In the genomic region with DNA sequence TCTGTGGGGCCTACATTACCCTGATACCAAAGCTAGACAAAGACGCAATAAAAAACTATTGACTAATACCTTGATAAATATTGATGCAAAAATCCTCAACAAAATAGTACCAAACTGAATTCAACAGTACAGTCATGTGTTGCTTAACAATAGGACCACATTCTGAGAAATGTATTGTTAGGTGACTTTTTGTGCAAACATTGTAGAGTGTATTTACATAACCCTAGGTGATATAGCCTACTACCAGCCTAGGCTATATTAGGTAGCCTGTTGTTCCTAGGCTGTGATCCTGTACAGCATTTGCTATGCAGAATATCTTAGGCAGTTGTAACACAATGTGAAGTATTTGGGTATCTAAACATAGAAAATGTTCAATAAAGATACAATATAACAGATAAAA, we compare ENCODE assay signal across 23 cellular contexts. TPM values are rescaled to one million over a fixed set of nuclear protein-coding genes. Genes with fewer than 3 reads are reported as not detected.
DNase-seq lines count a peak whose midpoint lies in the region; ATAC-seq, FAIRE-seq and TF ChIP-seq lines count a peak whose summit lies in the region.
"Had no signal": no experiment of that assay in that cellular context is flagged by ENCODE, and none has a peak within 500 bp of the region (broad histone marks: within the 10 kb centered on the region; RNA-seq: fewer than 3 reads in every experiment).

No MANE protein-coding gene starts in this region.

- POLR2A ChIA-PET in K562 (lab: Yijun Ruan, JAX) = no interaction called here

- in situ Hi-C loops in K562 (cut with MboI) = no loop called here
- in situ Hi-C loops in KBM-7 (cut with MboI; ENCODE audit: low pct_unique_long_range_greater_than_20kb, low sequenced_read_pairs) = no loop called here

- peaks cover 18% of the 10 kb centered on the region for H3K9me3 Mint-ChIP-seq in progenitor cell of endocrine pancreas (ENCODE audit: low read depth)

- 93% methylated on average over 1 of the region's 1 CpG for WGBS in K562 (ENCODE audit: insufficient coverage, low coverage, missing lambda C conversion rate)

- H3K27me3 Mint-ChIP-seq in progenitor cell of endocrine pancreas = no peaks in the 10 kb centered on the region
- H3K27me3 Mint-ChIP-seq: T-helper 17 cell had no signal

- TF ChIP-seq RAD21 in K562 (CRISPR knock-in tag; conservative IDR thresholded peaks at IDR 0.05 in 1 of 2, IDR thresholded peaks at IDR 0.05 in 1 of 2) = no peak

- DNase-seq in DMS53 (lab: John Stamatoyannopoulos, UW) (peak; percentile 71), HuH-7.5 (ENCODE audit: low spot score) (peak; percentile 5), K562 (ENCODE audit: extremely low read depth in 1 of 4, low spot score in 3 of 4) (no peak), progenitor cell of endocrine pancreas (ENCODE audit: low spot score, unreplicated experiment) (no peak), H54 (ENCODE audit: insufficient read length, low spot score) (no peak), KBM-7 (no peak), DMS 273 (lab: John Stamatoyannopoulos, UW; ENCODE audit: unreplicated experiment) (no peak)
- DNase-seq: EL, GDM1, GOT3, HCEC 1CT, NCI-H1105 treated with DMSO at 0.1 percent for 48 hours, NCI-H146, NCI-H1930, NCI-H2107, NCI-H748 treated with DMSO at 0.1 percent for 48 hours, PC-9, SHP77, T-helper 17 cell had no signal

- TF ChIP-seq POLR2A in K562 (conservative IDR thresholded peaks at IDR 0.05) (no peak), H54 (IDR thresholded peaks at IDR 0.05; ENCODE audit: low read depth, low read length) (no peak)

- 0 out of 5 replicates have a peak, but pooled peaks cover 0 to 5% of the 10 kb centered on the region in 2 experiments for H3K4me1 ChIP-seq in K562 (replicated peaks in 1 of 2; ENCODE audit: control insufficient read depth in 2 of 2, insufficient read depth in 2 of 2, low read length in 2 of 2)

- H3K4me2 ChIP-seq in K562 (ENCODE audit: insufficient read depth, low read length) = no peak overlapping the region
- H3K4me2 ChIP-seq: PC-9 had no signal

- no peak overlapping the region for H3K4me3 Mint-ChIP-seq in progenitor cell of endocrine pancreas (ENCODE audit: low read depth)
- H3K4me3 Mint-ChIP-seq: CD14-positive monocyte, T-helper 17 cell had no signal

- H3K9me3 ChIP-seq in K562 (replicated peaks; ENCODE audit: control insufficient read depth, insufficient read depth, low read depth, low read length) = 0 out of 2 replicates have a peak, but pooled peaks cover 4% of the 10 kb centered on the region

- H3K36me3 Mint-ChIP-seq in progenitor cell of endocrine pancreas (ENCODE audit: insufficient read depth) = peaks cover 46% of the 10 kb centered on the region

- CTCF ChIA-PET in K562 (lab: Yijun Ruan, JAX; ENCODE audit: low intra/inter-chr PET ratio) = no interaction called here

- no peaks in the 10 kb centered on the region for H4K20me1 ChIP-seq in K562 (replicated peaks; ENCODE audit: control insufficient read depth, insufficient read depth, low read length)

- H3K4me1 Mint-ChIP-seq in progenitor cell of endocrine pancreas (ENCODE audit: low read depth) = peaks cover 7% of the 10 kb centered on the region
- H3K4me1 Mint-ChIP-seq: CD14-positive monocyte, T-helper 17 cell had no signal

- H3K36me3 ChIP-seq in K562 (ENCODE audit: control insufficient read depth, insufficient read depth, low read length) = peaks cover 30% of the 10 kb centered on the region; the same call in 1 of the 3 replicates

- H3K27ac ChIP-seq in K562 (ENCODE audit: extremely low read depth, low read depth, low read length) = no peak overlapping the region
- H3K27ac ChIP-seq: PC-9, RWPE1 had no signal

- intact Hi-C loops in K562 (cut with micrococcal nuclease) = no loop called here

- ATAC-seq in K562 = peak; percentile 47
- ATAC-seq: GM12878, SK-N-SH treated with all-trans-retinoic acid at 6 μM for 48 hours, T-helper 17 cell had no signal

- no peak overlapping the region for H2AFZ ChIP-seq in K562 (ENCODE audit: low read depth, low read length)
- H2AFZ ChIP-seq: PC-9 had no signal

- no peak for TF ChIP-seq EP300 in K562 (IDR thresholded peaks at IDR 0.05; ENCODE audit: low read length)

- peak; percentile 62 for FAIRE-seq in K562 (lab: Jason Lieb, UNC)
- no peak for FAIRE-seq in H54 (lab: Jason Lieb, UNC)
- FAIRE-seq: GM12878 had no signal

- H3K79me2 ChIP-seq in K562 (ENCODE audit: control insufficient read depth, insufficient read depth, low read length) = no peaks in the 10 kb centered on the region

- no TSS peak for BruUV-seq in K562 (replicated peaks; lab: Mats Ljungman, UMichigan)

- H3K27ac Mint-ChIP-seq in progenitor cell of endocrine pancreas = peak overlapping the region; percentile 39
- H3K27ac Mint-ChIP-seq: CD14-positive monocyte, T-helper 17 cell had no signal

- no peaks in the 10 kb centered on the region for H3K27me3 ChIP-seq in K562 (ENCODE audit: control insufficient read depth in 2 of 2, insufficient read depth in 2 of 2, low read length in 2 of 2)

- H3K4me3 ChIP-seq in K562 = no peak overlapping the region
- H3K4me3 ChIP-seq: GM12878, PC-9 had no signal

- H3K9ac ChIP-seq in K562 (ENCODE audit: insufficient read depth in 1 of 2, low read depth in 2 of 2, low read length in 2 of 2) = no peak overlapping the region

- no peaks in the 10 kb centered on the region for H3K9me1 ChIP-seq in K562 (ENCODE audit: control insufficient read depth, insufficient read depth, low read length)

- TF ChIP-seq CTCF in K562 (IDR thresholded peaks at IDR 0.05 in 2 of 3, conservative IDR thresholded peaks at IDR 0.05 in 1 of 3; ENCODE audit: insufficient read depth in 2 of 3, low read depth in 1 of 3, low read length in 3 of 3) = no peak
- TF ChIP-seq CTCF in progenitor cell of endocrine pancreas (IDR thresholded peaks at IDR 0.05; ENCODE audit: unreplicated experiment) = no peak

TF ChIP-seq in K562, 482 proteins besides CTCF, POLR2A, EP300 and RAD21:
- TF ChIP-seq CEBPG (CRISPR knock-in tag; IDR thresholded peaks at IDR 0.05) = no peak
- 0 out of 4 replicates have a peak, but pooled peaks of 1 of the 2 experiments have one; percentile 32 for TF ChIP-seq CEBPG (tag; conservative IDR thresholded peaks at IDR 0.05 in 1 of 2, IDR thresholded peaks at IDR 0.05 in 1 of 2)
- no peak for TF ChIP-seq KDM1A (IDR thresholded peaks at IDR 0.05)
TF ChIP-seq in K562: peak in this region for 1.

RNA-seq across cellular contexts. Expression of gene CCDC138, which starts 36.7 kb away (rescaled TPM):
- 9.8 and 66.1 TPM in 2 replicates for total RNA-seq in K562 (2011; cell fraction: chromatin; rRNA removed; ENCODE audit: low replicate concordance)
- 7.7 and 11.2 TPM in 2 replicates for total RNA-seq in K562 (2011; cell fraction: nucleolus; rRNA removed)
- 16.6 and 17.8 TPM in 2 replicates for total RNA-seq in K562 (2011; cell fraction: nucleoplasm; rRNA removed)
- total RNA-seq in K562 (2014; rRNA removed) (18.1 and 18.9 TPM in 2 replicates), K562 (2014; rRNA removed; fragmentation: Illumina TruSeq; extraction: Trizol) (36.6 and 40.0 TPM in 2 replicates), K562 (2015; rRNA removed; fragmentation: Illumina TruSeq; extraction: Trizol) (35.1 and 35.3 TPM in 2 replicates), K562 (2021) (20.1 and 28.4 TPM in 2 replicates), progenitor cell of endocrine pancreas (25.0 and 27.3 TPM in 2 replicates)
- polyA plus RNA-seq in K562 (2011; rRNA removed) (12.1 and 18.6 TPM in 2 replicates), K562 (2014; fragmentation: Illumina TruSeq; extraction: Trizol) (21.9 and 26.7 TPM in 2 replicates), K562 (2014; fragmentation: Nextera tagmentation; extraction: Ambion mirVana) (10 to 100 TPM; 36.8 to 44.6 TPM), K562 (2014; rRNA removed) (17.5 and 18.5 TPM in 2 replicates)
- polyA plus RNA-seq in K562 (2011; cell fraction: cytosol; rRNA removed) = 2.7 and 4.6 TPM in 2 replicates
- 6.4 and 7.4 TPM in 2 replicates for polyA plus RNA-seq in K562 (2011; cell fraction: nucleus; rRNA removed)
- polyA plus RNA-seq in K562 (2012) = 12.4 and 15.4 TPM in 2 replicates
- polyA minus RNA-seq in K562 (2011; rRNA and poly(A)+ RNA removed) = 22.7 and 24.7 TPM in 2 replicates
- polyA minus RNA-seq in K562 (2011; cell fraction: cytosol; rRNA and poly(A)+ RNA removed) = 6.3 and 10.4 TPM in 2 replicates
- polyA minus RNA-seq in K562 (2011; cell fraction: nucleus; rRNA and poly(A)+ RNA removed) = 12.8 and 16.4 TPM in 2 replicates

Comparison
In these comparisons a context has a peak if more than half of its experiments do, and no peak if none do; other contexts are left out.
1. DNase-seq: peak in DMS53 (single experiment) and HuH-7.5 (single experiment); none in K562 (0 of 4), progenitor cell of endocrine pancreas (single experiment), H54 (single experiment), KBM-7 (single experiment) and DMS 273 (single experiment).